Comparison of ENCODE assay signal across 11 cellular contexts in the genomic region with DNA sequence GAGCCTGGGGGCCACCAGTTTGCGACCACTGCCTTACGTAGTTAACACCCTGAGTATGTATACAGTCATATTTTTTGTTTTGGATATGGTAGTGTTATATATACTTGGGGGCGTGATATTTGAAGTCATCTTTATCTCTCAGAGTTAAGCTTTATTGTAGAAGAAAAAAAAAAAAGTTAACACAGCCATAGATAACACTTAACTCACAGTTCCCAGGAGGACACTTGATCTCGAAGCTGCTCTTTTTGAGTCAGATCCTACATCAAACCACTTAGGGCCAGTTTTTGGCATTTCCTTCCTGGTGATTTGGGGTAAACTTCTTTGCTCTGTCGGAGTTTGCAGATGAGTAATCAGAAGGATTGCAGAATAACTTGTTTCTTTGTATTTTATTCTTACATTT. TPM values are rescaled to one million over a fixed set of nuclear protein-coding genes. Genes with fewer than 3 reads are reported as not detected.
DNase-seq lines count a peak whose midpoint lies in the region; ATAC-seq, FAIRE-seq and TF ChIP-seq lines count a peak whose summit lies in the region.
"Had no signal": no experiment of that assay in that cellular context is flagged by ENCODE, and none has a peak within 500 bp of the region (broad histone marks: within the 10 kb centered on the region; RNA-seq: fewer than 3 reads in every experiment).

No MANE protein-coding gene starts in this region.

- peaks cover 13% of the 10 kb centered on the region for H3K36me3 Mint-ChIP-seq in activated T-cell treated with anti-CD3 and anti-CD28 coated beads, Interleukin-2, amount 50 U/mL, for 24 hours (ENCODE audit: low read depth)
- peaks cover 14% of the 10 kb centered on the region for H3K36me3 Mint-ChIP-seq in astrocyte (ENCODE audit: low read depth, unreplicated experiment)

- no peaks in the 10 kb centered on the region for H3K9me3 Mint-ChIP-seq in activated T-cell treated with anti-CD3 and anti-CD28 coated beads, Interleukin-2, amount 50 U/mL, for 24 hours
- peaks cover 2% of the 10 kb centered on the region for H3K9me3 Mint-ChIP-seq in astrocyte (ENCODE audit: unreplicated experiment)

- H4K20me1 ChIP-seq in astrocyte (ENCODE audit: insufficient read depth, low read length), result peaks cover 47% of the 10 kb centered on the region

- peak in 1 of 2 donors; percentile 65 for ATAC-seq in upper lobe of left lung (ENCODE audit: low FRiP score in 2 of 2)
- no peak for ATAC-seq in HG03469 (IDR thresholded peaks at IDR 0.05; ENCODE audit: unreplicated experiment)
- ATAC-seq in GM18519 (IDR thresholded peaks at IDR 0.05; ENCODE audit: low FRiP score, unreplicated experiment), result no peak

- no peaks in the 10 kb centered on the region for H3K36me3 ChIP-seq in astrocyte (ENCODE audit: insufficient read depth, low read length)
- H3K36me3 ChIP-seq in upper lobe of left lung, result peaks cover 0 to 27% (median 11%) of the 10 kb centered on the region in 4 donors

- no peak for FAIRE-seq in astrocyte (lab: Jason Lieb, UNC)

- peak overlapping the region; percentile 63 for H3K4me3 Mint-ChIP-seq in activated T-cell treated with anti-CD3 and anti-CD28 coated beads, Interleukin-2, amount 50 U/mL, for 24 hours
- no peak overlapping the region for H3K4me3 Mint-ChIP-seq in astrocyte (ENCODE audit: unreplicated experiment)

- no peak for TF ChIP-seq POLR2A in upper lobe of left lung (IDR thresholded peaks at IDR 0.05)

- H3K4me1 ChIP-seq in astrocyte (ENCODE audit: insufficient read depth, low read length) (peaks cover 44% of the 10 kb centered on the region), upper lobe of left lung (peaks cover 64 to 76% (median 68%) of the 10 kb centered on the region in 4 donors)

- H3K4me2 ChIP-seq in astrocyte (ENCODE audit: low read length), result peak overlapping the region; percentile 96

- H3K9me3 ChIP-seq in astrocyte (ENCODE audit: insufficient read depth, low read depth, low read length) (no peaks in the 10 kb centered on the region), upper lobe of left lung (no peaks in the 10 kb centered on the region)

- 36 to 40% methylated on average over 5 of the region's 5 CpGs for WGBS in upper lobe of left lung, 2 donors

- no peak for TF ChIP-seq EP300 in upper lobe of left lung (IDR thresholded peaks at IDR 0.05)

- peak overlapping the region; percentile 92 for H3K27ac Mint-ChIP-seq in activated T-cell treated with anti-CD3 and anti-CD28 coated beads, Interleukin-2, amount 50 U/mL, for 24 hours
- H3K27ac Mint-ChIP-seq in astrocyte (ENCODE audit: unreplicated experiment), result peak overlapping the region; percentile 89

- TF ChIP-seq CTCF in astrocyte (IDR thresholded peaks at IDR 0.05; ENCODE audit: insufficient read depth, low read depth, low read length) (no peak), upper lobe of left lung (IDR thresholded peaks at IDR 0.05) (no peak)

- peaks cover 35% of the 10 kb centered on the region for H3K4me1 Mint-ChIP-seq in activated T-cell treated with anti-CD3 and anti-CD28 coated beads, Interleukin-2, amount 50 U/mL, for 24 hours (ENCODE audit: low read depth)
- H3K4me1 Mint-ChIP-seq in astrocyte (ENCODE audit: low read depth, unreplicated experiment), result peaks cover 32% of the 10 kb centered on the region

- peak overlapping the region; percentile 67 for H3K4me3 ChIP-seq in astrocyte (ENCODE audit: insufficient read depth, low read depth, low read length)
- H3K4me3 ChIP-seq in upper lobe of left lung, result peak overlapping the region in 2 of 4 donors; percentile 24 to 36

- H3K9ac ChIP-seq in astrocyte (ENCODE audit: low read length), result peak overlapping the region; percentile 91

- peaks cover 22% of the 10 kb centered on the region for H3K27me3 Mint-ChIP-seq in activated T-cell treated with anti-CD3 and anti-CD28 coated beads, Interleukin-2, amount 50 U/mL, for 24 hours
- no peaks in the 10 kb centered on the region for H3K27me3 Mint-ChIP-seq in astrocyte (ENCODE audit: low read depth, unreplicated experiment)

- H3K27me3 ChIP-seq in astrocyte (ENCODE audit: insufficient read depth, low read length), result no peaks in the 10 kb centered on the region
- H3K27me3 ChIP-seq in layer of hippocampus (ENCODE audit: control insufficient read depth, insufficient read depth, low read length), result peaks cover 3% of the 10 kb centered on the region
- H3K27me3 ChIP-seq in upper lobe of left lung, result peaks cover 0 to under 1% (median 0%) of the 10 kb centered on the region in 4 donors

- peaks cover 60% of the 10 kb centered on the region for H3K79me2 ChIP-seq in astrocyte (ENCODE audit: insufficient read depth, low read length)

- no peak overlapping the region for H2AFZ ChIP-seq in astrocyte (ENCODE audit: low read depth, low read length)

- H3K27ac ChIP-seq in astrocyte (ENCODE audit: low read depth, low read length), result peak overlapping the region; percentile 95
- peak overlapping the region; percentile 52 for H3K27ac ChIP-seq in layer of hippocampus (ENCODE audit: low read depth, low read length)
- peak overlapping the region; percentile 76 to 98 (median 90) for H3K27ac ChIP-seq in upper lobe of left lung

- DNase-seq in activated T-cell treated with anti-CD3 and anti-CD28 coated beads, Interleukin-2, amount 50 U/mL, for 24 hours, result no peak
- DNase-seq in activated T-cell treated with anti-CD3 and anti-CD28 coated beads for 4 hours (no peak), astrocyte (ENCODE audit: low read depth) (peak; percentile 81), upper lobe of left lung (no peak), globus pallidus (ENCODE audit: low spot score) (no peak)
- DNase-seq: cerebellar nuclear complex; NK-92 treated with Interleukin-12 subunit alpha and Interleukin-12 subunit beta, amount 100 ng/mL, for 24 hours; stimulated activated CD4-positive, alpha-beta T cell treated with anti-CD3 and anti-CD28 coated beads, Interleukin-12 subunit alpha, Interleukin-12 subunit beta, amount 100 ng/mL, for 4 hours had no signal

RNA-seq across cellular contexts. Expression of a gene that starts 5.8 kb away (rescaled TPM):
- total RNA-seq in astrocyte (47.8 and 49.4 TPM in 2 replicates), upper lobe of left lung (10 to 100 TPM; 39.9 to 90.6 (median 57.5) TPM)

RNA-seq across cellular contexts. Expression of a gene that starts 48.5 kb away (rescaled TPM):
- total RNA-seq in astrocyte (2.5 and 4.8 TPM in 2 replicates), upper lobe of left lung (10 to 100 TPM; 11.6 to 49.2 (median 14.8) TPM)

RNA-seq across cellular contexts. Expression of a gene that starts 52.1 kb away (rescaled TPM):
- total RNA-seq in astrocyte (11.3 and 14.0 TPM in 2 replicates), upper lobe of left lung (10 to 100 TPM; 14.6 to 41.9 (median 20.0) TPM)
